8 cellular contexts compared by ENCODE assay signal in genomic region chr7:118586248-118586647, GRCh38.
"Had no signal": no experiment of that assay in that cellular context is flagged by ENCODE, and none has a peak within 500 bp of the region (broad histone marks: within the 10 kb centered on the region; RNA-seq: fewer than 3 reads in every experiment).

No MANE protein-coding gene starts in this region.

- H3K4me3 ChIP-seq: GM12878 had no signal

- DNase-seq: GDM1, GF-D8 had no signal

- ATAC-seq: GM12878 had no signal

- FAIRE-seq: G401.6, GM12878, GM12891, GM12892, GM18507, GM19239 had no signal
